In the genomic region with DNA sequence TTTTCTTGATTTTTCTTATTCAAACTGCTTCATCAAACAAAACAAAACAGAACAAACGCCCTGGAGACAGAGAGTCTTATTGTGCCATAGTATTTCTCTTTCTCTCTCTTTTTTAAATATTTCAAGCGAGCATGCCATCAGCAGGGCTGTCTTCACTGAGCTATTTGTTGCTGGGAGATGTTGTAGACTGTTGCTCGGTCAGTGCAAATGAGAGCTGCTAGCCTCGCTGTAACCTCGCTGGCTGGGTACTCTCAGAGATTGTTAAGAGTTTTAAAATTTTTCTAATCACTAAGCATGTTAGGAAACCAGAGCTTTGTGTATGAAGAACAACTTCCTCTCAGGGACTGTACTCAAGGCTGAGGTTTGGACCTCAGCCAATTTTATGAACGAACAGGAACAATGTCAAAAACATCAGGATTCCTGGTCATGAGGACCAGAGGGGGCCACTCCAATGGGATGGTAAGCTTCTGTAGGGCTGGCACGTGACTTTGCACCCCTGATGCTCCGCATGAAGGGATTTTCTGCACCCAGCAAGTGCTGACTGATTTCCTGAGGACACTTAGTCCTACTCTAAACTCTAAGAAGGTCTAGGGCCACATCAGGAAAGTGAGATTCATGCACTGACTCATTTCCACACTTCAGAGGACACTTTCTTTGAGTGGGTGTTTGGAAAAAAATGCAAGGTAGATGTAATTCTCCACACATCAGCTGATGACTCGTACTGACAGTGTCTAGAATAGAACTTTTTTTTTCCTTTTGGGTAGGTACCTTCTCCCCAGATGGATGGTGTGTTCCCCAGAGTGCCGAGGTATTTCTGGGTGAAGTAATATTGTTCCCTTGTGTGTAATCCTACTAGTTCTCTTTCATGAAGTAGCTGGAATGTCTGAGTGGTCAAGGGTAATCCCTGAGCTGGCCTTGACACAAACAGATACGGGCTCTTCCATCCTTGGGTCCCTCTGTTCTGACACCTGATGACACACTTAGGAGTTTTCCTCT, we compare ENCODE assay signal across 9 cellular contexts. TPM values are rescaled to one million over a fixed set of nuclear protein-coding genes. Genes with fewer than 3 reads are reported as not detected.
A peak's percentile ranks its signal among the peaks of the same experiment; 100 is the strongest.
DNase-seq lines count a peak whose midpoint lies in the region; ATAC-seq and TF ChIP-seq lines count a peak whose summit lies in the region.
"Had no signal": no experiment of that assay in that cellular context is flagged by ENCODE, and none has a peak within 500 bp of the region (broad histone marks: within the 10 kb centered on the region; RNA-seq: fewer than 3 reads in every experiment).

No MANE protein-coding gene starts in this region.

- no peak overlapping the region for H3K4me3 ChIP-seq in WERI-Rb-1 (ENCODE audit: low read depth, low read length)

- no peaks in the 10 kb centered on the region for H3K9me3 ChIP-seq in WERI-Rb-1 (ENCODE audit: severe bottlenecking)

- no peak overlapping the region for H3K27ac ChIP-seq in WERI-Rb-1

- H3K36me3 ChIP-seq in WERI-Rb-1, result no peaks in the 10 kb centered on the region

- peaks cover 0 to 2% of the 10 kb centered on the region in 2 donors for H3K36me3 Mint-ChIP-seq in CD14-positive monocyte
- H3K36me3 Mint-ChIP-seq in dendritic cell treated with granulocyte-macrophage colony-stimulating factor and Interleukin-4, amounts not matched to agents 40 ng/mL and 50 ng/mL, for 4 days (ENCODE audit: low read depth), result peaks cover 17% of the 10 kb centered on the region
- peaks cover 11% of the 10 kb centered on the region for H3K36me3 Mint-ChIP-seq in natural killer cell treated with Interleukin-12 subunit alpha and Interleukin-12 subunit beta and Interleukin-15 and Interleukin-18, amount 100 ng/mL, for 72 hours

- no peak for TF ChIP-seq CTCF in CD14-positive monocyte (IDR thresholded peaks at IDR 0.05)
- no peak for TF ChIP-seq CTCF in WERI-Rb-1 (IDR thresholded peaks at IDR 0.05; ENCODE audit: low read depth, low read length)

- H3K4me3 Mint-ChIP-seq in CD14-positive monocyte, result peak overlapping the region; percentile 58 to 89
- H3K4me3 Mint-ChIP-seq in dendritic cell treated with granulocyte-macrophage colony-stimulating factor and Interleukin-4, amounts not matched to agents 40 ng/mL and 50 ng/mL, for 4 days, result peak overlapping the region; percentile 69
- peak overlapping the region; percentile 60 for H3K4me3 Mint-ChIP-seq in natural killer cell treated with Interleukin-12 subunit alpha and Interleukin-12 subunit beta and Interleukin-15 and Interleukin-18, amount 100 ng/mL, for 72 hours
- H3K4me3 Mint-ChIP-seq: neural crest cell had no signal

- H3K27me3 ChIP-seq in WERI-Rb-1 (ENCODE audit: insufficient read depth, low read depth, severe bottlenecking), result peaks cover 50% of the 10 kb centered on the region

- peak overlapping the region; percentile 94 to 100 (median 98) for H3K27ac Mint-ChIP-seq in CD14-positive monocyte
- peak overlapping the region; percentile 97 for H3K27ac Mint-ChIP-seq in dendritic cell treated with granulocyte-macrophage colony-stimulating factor and Interleukin-4, amounts not matched to agents 40 ng/mL and 50 ng/mL, for 4 days
- peak overlapping the region; percentile 78 to 83 for H3K27ac Mint-ChIP-seq in natural killer cell treated with Interleukin-12 subunit alpha and Interleukin-12 subunit beta and Interleukin-15 and Interleukin-18, amount 100 ng/mL, for 72 hours

- peaks cover 1 to 8% (median 2%) of the 10 kb centered on the region in 3 donors for H3K27me3 Mint-ChIP-seq in CD14-positive monocyte (ENCODE audit: low read depth in 3 of 3)
- peaks cover 3% of the 10 kb centered on the region for H3K27me3 Mint-ChIP-seq in dendritic cell treated with granulocyte-macrophage colony-stimulating factor and Interleukin-4, amounts not matched to agents 40 ng/mL and 50 ng/mL, for 4 days
- H3K27me3 Mint-ChIP-seq in natural killer cell treated with Interleukin-12 subunit alpha and Interleukin-12 subunit beta and Interleukin-15 and Interleukin-18, amount 100 ng/mL, for 72 hours, result peaks cover 25% of the 10 kb centered on the region in 2 donors

- intact Hi-C loops in CD14-positive monocyte (cut with micrococcal nuclease), result loop anchor here in 1 of 2 donors (5.0 kb wide), 2 partner anchors 61 to 159 kb away; no protein-coding TSS in a partner anchor
- intact Hi-C loops in dendritic cell treated with granulocyte-macrophage colony-stimulating factor and Interleukin-4, amounts not matched to agents 40 ng/mL and 50 ng/mL, for 4 days (cut with micrococcal nuclease), result loop anchor here (2.0 to 5.0 kb wide), 2 partner anchors 51 to 60 kb away; a partner anchor contains a TSS

- DNase-seq in CD14-positive monocyte (ENCODE audit: low spot score), result peak; percentile 81
- peak; percentile 67 for DNase-seq in UCSD-AML1 (lab: John Stamatoyannopoulos, UW; ENCODE audit: unreplicated experiment)
- peak; percentile 76 for DNase-seq in natural killer cell treated with Interleukin-12 subunit alpha and Interleukin-12 subunit beta and Interleukin-15 and Interleukin-18, amount 100 ng/mL, for 72 hours (ENCODE audit: low spot score)
- DNase-seq in ecto neural progenitor cell (ENCODE audit: low spot score), result no peak
- DNase-seq in WERI-Rb-1, result no peak

- peak; percentile 93 for ATAC-seq in GM19395 (IDR thresholded peaks at IDR 0.05; ENCODE audit: unreplicated experiment)
- ATAC-seq in HG03442 (IDR thresholded peaks at IDR 0.05; ENCODE audit: unreplicated experiment), result peak; percentile 91
- peak; percentile 95 for ATAC-seq in natural killer cell treated with Interleukin-12 subunit alpha and Interleukin-12 subunit beta and Interleukin-15 and Interleukin-18, amount 100 ng/mL, for 72 hours

- H3K4me1 Mint-ChIP-seq in CD14-positive monocyte, result peaks cover 39% of the 10 kb centered on the region
- H3K4me1 Mint-ChIP-seq in dendritic cell treated with granulocyte-macrophage colony-stimulating factor and Interleukin-4, amounts not matched to agents 40 ng/mL and 50 ng/mL, for 4 days (ENCODE audit: low read depth), result peaks cover 46% of the 10 kb centered on the region
- H3K4me1 Mint-ChIP-seq in natural killer cell treated with Interleukin-12 subunit alpha and Interleukin-12 subunit beta and Interleukin-15 and Interleukin-18, amount 100 ng/mL, for 72 hours (ENCODE audit: low read depth in 2 of 2), result peaks cover 34 to 36% of the 10 kb centered on the region in 2 donors
- H3K4me1 Mint-ChIP-seq: neural crest cell had no signal

- H3K9me3 Mint-ChIP-seq in CD14-positive monocyte, result peaks cover 0 to 7% (median 0%) of the 10 kb centered on the region in 7 donors
- H3K9me3 Mint-ChIP-seq in dendritic cell treated with granulocyte-macrophage colony-stimulating factor and Interleukin-4, amounts not matched to agents 40 ng/mL and 50 ng/mL, for 4 days, result peaks cover 8% of the 10 kb centered on the region
- H3K9me3 Mint-ChIP-seq in natural killer cell treated with Interleukin-12 subunit alpha and Interleukin-12 subunit beta and Interleukin-15 and Interleukin-18, amount 100 ng/mL, for 72 hours, result no peaks in the 10 kb centered on the region

RNA-seq across cellular contexts. Expression of a gene that starts 59.7 kb away (rescaled TPM):
- polyA plus RNA-seq in CD14-positive monocyte, result 1 to 10 TPM; 1.8 to 2.7 TPM
- under 1 TPM; 0.19 to 0.86 TPM for total RNA-seq in natural killer cell treated with Interleukin-12 subunit alpha and Interleukin-12 subunit beta and Interleukin-15 and Interleukin-18, amount 100 ng/mL, for 72 hours

Comparison
In these comparisons a context has a peak if more than half of its experiments do, and no peak if none do; other contexts are left out.
1. DNase-seq: peak in CD14-positive monocyte (single experiment), UCSD-AML1 (single experiment) and natural killer cell treated with Interleukin-12 subunit alpha and Interleukin-12 subunit beta and Interleukin-15 and Interleukin-18, amount 100 ng/mL, for 72 hours (single experiment); none in ecto neural progenitor cell (single experiment) and WERI-Rb-1 (single experiment).
2. Peak in every context shown above with its lines, with median percentiles within 50 percentile points of each other: H3K27ac Mint-ChIP-seq, H3K4me3 Mint-ChIP-seq and ATAC-seq.